In the genomic region with DNA sequence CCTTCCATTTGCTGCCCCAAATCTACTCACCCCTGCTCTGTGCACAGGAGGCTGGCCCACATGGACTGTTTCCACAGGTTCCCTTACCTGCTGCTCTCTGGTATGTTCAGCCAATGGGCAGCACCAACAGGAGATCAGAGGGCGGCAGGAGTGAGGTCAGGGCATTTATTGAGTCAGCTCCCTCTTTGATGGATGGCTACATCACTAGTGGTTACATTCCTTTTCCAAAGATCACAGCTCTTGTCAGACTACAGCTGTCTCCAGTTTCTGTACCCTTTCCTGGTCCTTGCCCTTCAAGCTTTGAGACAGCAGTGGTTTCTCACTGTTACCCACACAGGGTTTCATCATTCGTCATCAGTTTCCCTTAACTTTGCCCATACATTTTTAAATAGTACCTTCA, we compare ENCODE assay signal across 9 cellular contexts.
DNase-seq lines count a peak whose midpoint lies in the region; ATAC-seq and TF ChIP-seq lines count a peak whose summit lies in the region.
"Had no signal": no experiment of that assay in that cellular context is flagged by ENCODE, and none has a peak within 500 bp of the region (broad histone marks: within the 10 kb centered on the region; RNA-seq: fewer than 3 reads in every experiment).

No MANE protein-coding gene starts in this region.

- H3K9me3 ChIP-seq in osteoblast (ENCODE audit: low read depth, low read length), result no peaks in the 10 kb centered on the region

- no peak overlapping the region for H2AFZ ChIP-seq in osteoblast (ENCODE audit: low read length)

- no peak for TF ChIP-seq CTCF in osteoblast (IDR thresholded peaks at IDR 0.05; ENCODE audit: extremely low read depth, low read depth, low read length)

- POLR2A ChIA-PET in activated naive CD8-positive, alpha-beta T cell treated with anti-CD3 and anti-CD28 coated beads, Interleukin-2, amount 10 ng/mL, durations not matched to agents 7 days and 5 days (lab: Charles Lee), result no interaction called here

- peak; percentile 95 for ATAC-seq in HG03097 (IDR thresholded peaks at IDR 0.05; ENCODE audit: low FRiP score, unreplicated experiment)
- ATAC-seq in activated naive CD8-positive, alpha-beta T cell treated with anti-CD3 and anti-CD28 coated beads, Interleukin-2, amount 10 ng/mL, durations not matched to agents 7 days and 5 days (ENCODE audit: low read depth), result peak; percentile 42
- peak; percentile 86 for ATAC-seq in stimulated activated effector memory CD8-positive, alpha-beta T cell treated with anti-CD3 and anti-CD28 coated beads, Interleukin-12 subunit alpha, Interleukin-12 subunit beta, amount 100 ng/mL, for 72 hours

- H4K20me1 ChIP-seq in osteoblast (ENCODE audit: insufficient read depth, low read length), result no peaks in the 10 kb centered on the region

- peaks cover 11% of the 10 kb centered on the region for H3K36me3 Mint-ChIP-seq in activated naive CD8-positive, alpha-beta T cell treated with anti-CD3 and anti-CD28 coated beads, Interleukin-2, amount 10 ng/mL, durations not matched to agents 7 days and 5 days
- H3K36me3 Mint-ChIP-seq in stimulated activated effector memory CD8-positive, alpha-beta T cell treated with anti-CD3 and anti-CD28 coated beads, Interleukin-12 subunit alpha, Interleukin-12 subunit beta, amount 100 ng/mL, for 72 hours, result no peaks in the 10 kb centered on the region

- H3K79me2 ChIP-seq in osteoblast (ENCODE audit: insufficient read depth, low read length), result no peaks in the 10 kb centered on the region

- H3K27me3 ChIP-seq in osteoblast (ENCODE audit: insufficient read depth, low read length), result no peaks in the 10 kb centered on the region

- H3K4me1 Mint-ChIP-seq in activated naive CD8-positive, alpha-beta T cell treated with anti-CD3 and anti-CD28 coated beads, Interleukin-2, amount 10 ng/mL, durations not matched to agents 7 days and 5 days, result peaks cover 19% of the 10 kb centered on the region
- no peaks in the 10 kb centered on the region for H3K4me1 Mint-ChIP-seq in stimulated activated effector memory CD8-positive, alpha-beta T cell treated with anti-CD3 and anti-CD28 coated beads, Interleukin-12 subunit alpha, Interleukin-12 subunit beta, amount 100 ng/mL, for 72 hours

- no peak overlapping the region for H3K4me3 ChIP-seq in osteoblast (ENCODE audit: insufficient read depth, low read length)

- H3K27ac ChIP-seq in osteoblast (ENCODE audit: low read depth, low read length), result no peak overlapping the region

- H3K27me3 Mint-ChIP-seq in activated naive CD8-positive, alpha-beta T cell treated with anti-CD3 and anti-CD28 coated beads, Interleukin-2, amount 10 ng/mL, durations not matched to agents 7 days and 5 days, result peaks cover 2% of the 10 kb centered on the region

- no peak overlapping the region for H3K4me3 Mint-ChIP-seq in activated naive CD8-positive, alpha-beta T cell treated with anti-CD3 and anti-CD28 coated beads, Interleukin-2, amount 10 ng/mL, durations not matched to agents 7 days and 5 days
- no peak overlapping the region for H3K4me3 Mint-ChIP-seq in stimulated activated effector memory CD8-positive, alpha-beta T cell treated with anti-CD3 and anti-CD28 coated beads, Interleukin-12 subunit alpha, Interleukin-12 subunit beta, amount 100 ng/mL, for 72 hours

- H3K4me1 ChIP-seq in osteoblast (ENCODE audit: insufficient read depth, low read length), result no peaks in the 10 kb centered on the region

- no peak overlapping the region for H3K27ac Mint-ChIP-seq in activated naive CD8-positive, alpha-beta T cell treated with anti-CD3 and anti-CD28 coated beads, Interleukin-2, amount 10 ng/mL, durations not matched to agents 7 days and 5 days
- no peak overlapping the region for H3K27ac Mint-ChIP-seq in stimulated activated effector memory CD8-positive, alpha-beta T cell treated with anti-CD3 and anti-CD28 coated beads, Interleukin-12 subunit alpha, Interleukin-12 subunit beta, amount 100 ng/mL, for 72 hours

- peak; percentile 10 for DNase-seq in activated naive CD4-positive, alpha-beta T cell treated with anti-CD3 and anti-CD28 coated beads, Interleukin-2, amount 50 U/mL, for 16 hours
- DNase-seq in activated naive CD4-positive, alpha-beta T cell treated with Interleukin-2 at 50 U/mL for 16 hours, result no peak
- no peak for DNase-seq in activated naive CD8-positive, alpha-beta T cell treated with anti-CD3 and anti-CD28 coated beads, Interleukin-2, amount 10 ng/mL, durations not matched to agents 7 days and 5 days
- DNase-seq in stimulated activated effector memory CD8-positive, alpha-beta T cell treated with anti-CD3 and anti-CD28 coated beads, Interleukin-12 subunit alpha, Interleukin-12 subunit beta, amount 100 ng/mL, for 72 hours (ENCODE audit: low spot score in 2 of 2), result no peak
- no peak for DNase-seq in NK-92 treated with Interleukin-12 subunit alpha and Interleukin-12 subunit beta, amount 100 ng/mL, for 24 hours (lab: John Stamatoyannopoulos, UW)
- no peak for DNase-seq in osteoblast (ENCODE audit: insufficient read length, low spot score, missing footprints)
- DNase-seq in NCI-H510A (lab: John Stamatoyannopoulos, UW), result no peak
- DNase-seq: NCI-H510A treated with DMSO at 0.1 percent for 48 hours had no signal

- H3K9me3 Mint-ChIP-seq in activated naive CD8-positive, alpha-beta T cell treated with anti-CD3 and anti-CD28 coated beads, Interleukin-2, amount 10 ng/mL, durations not matched to agents 7 days and 5 days, result peaks cover 10% of the 10 kb centered on the region
- peaks cover 2% of the 10 kb centered on the region for H3K9me3 Mint-ChIP-seq in stimulated activated effector memory CD8-positive, alpha-beta T cell treated with anti-CD3 and anti-CD28 coated beads, Interleukin-12 subunit alpha, Interleukin-12 subunit beta, amount 100 ng/mL, for 72 hours

- no peak overlapping the region for H3K4me2 ChIP-seq in osteoblast (ENCODE audit: insufficient read depth, low read length)

- H3K36me3 ChIP-seq in osteoblast (ENCODE audit: insufficient read depth, low read length), result no peaks in the 10 kb centered on the region

Comparison
In these comparisons a context has a peak if more than half of its experiments do, and no peak if none do; other contexts are left out.
1. ATAC-seq: peak in every context shown above with its lines; median percentile 95 in HG03097; 86 in stimulated activated effector memory CD8-positive, alpha-beta T cell treated with anti-CD3 and anti-CD28 coated beads, Interleukin-12 subunit alpha, Interleukin-12 subunit beta, amount 100 ng/mL, for 72 hours; 42 in activated naive CD8-positive, alpha-beta T cell treated with anti-CD3 and anti-CD28 coated beads, Interleukin-2, amount 10 ng/mL, durations not matched to agents 7 days and 5 days.